ENCODE assay signal across 15 cellular contexts in the genomic region with DNA sequence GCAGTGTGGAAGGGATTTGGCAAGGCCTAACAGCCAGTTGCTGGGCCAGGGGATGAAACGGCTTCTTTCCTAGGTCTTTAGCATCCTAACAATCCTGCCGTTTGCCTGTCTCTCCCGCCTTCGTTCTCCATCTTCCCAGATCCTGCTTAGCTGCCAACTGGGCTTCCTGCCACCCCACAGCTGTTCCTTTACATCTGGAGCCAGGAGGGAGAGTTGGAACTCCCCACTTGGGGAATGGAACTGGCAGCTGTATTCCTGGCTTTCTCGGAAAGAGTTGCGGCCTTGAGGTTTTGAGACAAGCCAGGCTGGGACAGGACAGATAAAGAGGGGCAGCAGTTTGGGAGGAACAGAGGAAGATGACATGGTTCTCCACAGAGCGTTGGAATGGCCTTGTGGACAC. TPM values are rescaled to one million over a fixed set of nuclear protein-coding genes. Genes with fewer than 3 reads are reported as not detected.
DNase-seq lines count a peak whose midpoint lies in the region; ATAC-seq and TF ChIP-seq lines count a peak whose summit lies in the region.
"Had no signal": no experiment of that assay in that cellular context is flagged by ENCODE, and none has a peak within 500 bp of the region (broad histone marks: within the 10 kb centered on the region; RNA-seq: fewer than 3 reads in every experiment).

No MANE protein-coding gene starts in this region.

- no peaks in the 10 kb centered on the region for H3K36me3 Mint-ChIP-seq in activated CD4-positive, alpha-beta T cell treated with anti-CD3 and anti-CD28 coated beads, Interleukin-2, amount 10 ng/mL, durations not matched to agents 7 days and 5 days (ENCODE audit: low read depth)

- peak overlapping the region; percentile 75 for H3K27ac ChIP-seq in SJCRH30
- H3K27ac ChIP-seq in mucosa of rectum (ENCODE audit: low read depth in 2 of 2, low read length in 2 of 2), result peak overlapping the region; percentile 86 to 87
- peak overlapping the region; percentile 89 for H3K27ac ChIP-seq in suprapubic skin
- H3K27ac ChIP-seq: KMS-11 had no signal

- no peak overlapping the region for H3K4me3 Mint-ChIP-seq in activated CD4-positive, alpha-beta T cell treated with anti-CD3 and anti-CD28 coated beads, Interleukin-2, amount 10 ng/mL, durations not matched to agents 7 days and 5 days
- H3K4me3 Mint-ChIP-seq: stimulated activated memory B cell treated with anti-CD40 and anti-IgM and Interleukin-4, amounts not matched to agents 10 μg/mL and 1 μg/mL and 100 μg/mL, for 72 hours had no signal

- TF ChIP-seq EP300 in suprapubic skin (IDR thresholded peaks at IDR 0.05), result no peak

- TF ChIP-seq POLR2A in suprapubic skin (IDR thresholded peaks at IDR 0.05), result no peak

- CTCF ChIA-PET in activated CD4-positive, alpha-beta T cell treated with anti-CD3 and anti-CD28 coated beads, Interleukin-2, amount 10 ng/mL, durations not matched to agents 7 days and 5 days (lab: Charles Lee), result interaction anchor here (0.6 kb wide), 1 partner anchor 57 kb away, joined by 3 read pairs; no protein-coding TSS in a partner anchor

- H3K9me3 Mint-ChIP-seq in activated CD4-positive, alpha-beta T cell treated with anti-CD3 and anti-CD28 coated beads, Interleukin-2, amount 10 ng/mL, durations not matched to agents 7 days and 5 days, result no peaks in the 10 kb centered on the region
- H3K9me3 Mint-ChIP-seq: stimulated activated memory B cell treated with anti-CD40 and anti-IgM and Interleukin-4, amounts not matched to agents 10 μg/mL and 1 μg/mL and 100 μg/mL, for 72 hours had no signal

- H3K9ac ChIP-seq in mucosa of rectum (ENCODE audit: low read depth in 1 of 2, low read length in 2 of 2), result no peak overlapping the region
- H3K9ac ChIP-seq: KMS-11, SK-N-SH had no signal

- peaks cover 11% of the 10 kb centered on the region for H3K4me1 Mint-ChIP-seq in activated CD4-positive, alpha-beta T cell treated with anti-CD3 and anti-CD28 coated beads, Interleukin-2, amount 10 ng/mL, durations not matched to agents 7 days and 5 days

- no peak overlapping the region for H3K27ac Mint-ChIP-seq in activated CD4-positive, alpha-beta T cell treated with anti-CD3 and anti-CD28 coated beads, Interleukin-2, amount 10 ng/mL, durations not matched to agents 7 days and 5 days
- H3K27ac Mint-ChIP-seq: stimulated activated memory B cell treated with anti-CD40 and anti-IgM and Interleukin-4, amounts not matched to agents 10 μg/mL and 1 μg/mL and 100 μg/mL, for 72 hours had no signal

- no peak overlapping the region for H3K4me3 ChIP-seq in SJCRH30
- H3K4me3 ChIP-seq in fibroblast of villous mesenchyme (ENCODE audit: low read depth, low read length), result no peak overlapping the region
- no peak overlapping the region for H3K4me3 ChIP-seq in mucosa of rectum (ENCODE audit: low read length in 2 of 2)
- no peak overlapping the region for H3K4me3 ChIP-seq in suprapubic skin
- H3K4me3 ChIP-seq: smooth muscle cell had no signal

- TF ChIP-seq CTCF in fibroblast of villous mesenchyme (IDR thresholded peaks at IDR 0.05; ENCODE audit: insufficient read depth, low read depth, low read length) (no peak), suprapubic skin (IDR thresholded peaks at IDR 0.05) (no peak)

- 0 out of 2 replicates have a peak, but pooled peaks cover 6% of the 10 kb centered on the region for H3K36me3 ChIP-seq in SJCRH30
- peaks cover 13 to 41% of the 10 kb centered on the region in 2 donors for H3K36me3 ChIP-seq in mucosa of rectum (ENCODE audit: control insufficient read depth in 2 of 2, insufficient read depth in 2 of 2, low read length in 2 of 2)
- peaks cover 12% of the 10 kb centered on the region for H3K36me3 ChIP-seq in suprapubic skin

- H3K27me3 ChIP-seq in SJCRH30 (no peaks in the 10 kb centered on the region), mucosa of rectum (ENCODE audit: control insufficient read depth in 2 of 2, insufficient read depth in 2 of 2, low read length in 2 of 2) (no peaks in the 10 kb centered on the region), suprapubic skin (no peaks in the 10 kb centered on the region)

- peaks cover 9% of the 10 kb centered on the region for H3K4me1 ChIP-seq in SJCRH30
- peaks cover 28 to 59% of the 10 kb centered on the region in 2 donors for H3K4me1 ChIP-seq in mucosa of rectum (ENCODE audit: control insufficient read depth in 2 of 2, insufficient read depth in 2 of 2, low read length in 2 of 2)
- H3K4me1 ChIP-seq in suprapubic skin, result peaks cover 65% of the 10 kb centered on the region

- POLR2A ChIA-PET in activated CD4-positive, alpha-beta T cell treated with anti-CD3 and anti-CD28 coated beads, Interleukin-2, amount 10 ng/mL, durations not matched to agents 7 days and 5 days (lab: Charles Lee), result no interaction called here

- peak; percentile 67 to 80 for DNase-seq in SJCRH30
- peak; percentile 68 for DNase-seq in fibroblast of villous mesenchyme (ENCODE audit: low read depth)
- DNase-seq in suprapubic skin (ENCODE audit: low spot score in 2 of 2), result peak; percentile 87 to 90
- DNase-seq in CD1c-positive myeloid dendritic cell (ENCODE audit: extremely low spot score), result no peak
- no peak for DNase-seq in GDM1 (lab: John Stamatoyannopoulos, UW)
- DNase-seq in activated CD4-positive, alpha-beta T cell treated with anti-CD3 and anti-CD28 coated beads, Interleukin-2, amount 10 ng/mL, durations not matched to agents 7 days and 5 days, result no peak
- DNase-seq: activated CD4-positive, alpha-beta T cell treated with anti-CD3 and anti-CD28 coated beads, Interleukin-2, amount 50 U/mL, for 1 hour; amniotic stem cell; NCI-H446 treated with DMSO at 0.1 percent for 48 hours; SK-N-SH had no signal

- H3K27me3 Mint-ChIP-seq in activated CD4-positive, alpha-beta T cell treated with anti-CD3 and anti-CD28 coated beads, Interleukin-2, amount 10 ng/mL, durations not matched to agents 7 days and 5 days, result peaks cover 8% of the 10 kb centered on the region
- H3K27me3 Mint-ChIP-seq: stimulated activated memory B cell treated with anti-CD40 and anti-IgM and Interleukin-4, amounts not matched to agents 10 μg/mL and 1 μg/mL and 100 μg/mL, for 72 hours had no signal

- H3K9me3 ChIP-seq in SJCRH30 (replicated peaks) (no peaks in the 10 kb centered on the region), mucosa of rectum (ENCODE audit: control insufficient read depth in 2 of 2, low read length in 2 of 2) (no peaks in the 10 kb centered on the region), suprapubic skin (no peaks in the 10 kb centered on the region)
- H3K9me3 ChIP-seq: SK-N-SH had no signal

- ATAC-seq in GM18517 (IDR thresholded peaks at IDR 0.05; ENCODE audit: unreplicated experiment), result no peak
- ATAC-seq: stimulated activated memory B cell treated with anti-CD40 and anti-IgM and Interleukin-4, amounts not matched to agents 10 μg/mL and 1 μg/mL and 100 μg/mL, for 72 hours had no signal

- WGBS in suprapubic skin, result 19% methylated on average over 7 of the region's 7 CpGs

RNA-seq across cellular contexts. Expression of a gene that starts 59.6 kb away (rescaled TPM):
- total RNA-seq in SJCRH30 (2014; rRNA removed; shearing (Covaris generic)), result 37.3 and 39.6 TPM in 2 replicates
- total RNA-seq in fibroblast of villous mesenchyme (16.8 and 17.1 TPM in 2 replicates), suprapubic skin (10 to 100 TPM; 23.6 to 30.9 (median 26.9) TPM)
- total RNA-seq in activated CD4-positive, alpha-beta T cell treated with anti-CD3 and anti-CD28 coated beads, Interleukin-2, amount 10 ng/mL, durations not matched to agents 7 days and 5 days, result 1 to 10 TPM; 7.5 to 7.6 TPM

Comparison
In these comparisons a context has a peak if more than half of its experiments do, and no peak if none do; other contexts are left out.
1. DNase-seq: peak in SJCRH30 (2 of 2), fibroblast of villous mesenchyme (single experiment) and suprapubic skin (2 of 2); none in CD1c-positive myeloid dendritic cell (single experiment), GDM1 (single experiment) and activated CD4-positive, alpha-beta T cell treated with anti-CD3 and anti-CD28 coated beads, Interleukin-2, amount 10 ng/mL, durations not matched to agents 7 days and 5 days (single experiment).
2. Peak in every context shown above with its lines, with median percentiles within 50 percentile points of each other: H3K27ac ChIP-seq.